In the genomic region with DNA sequence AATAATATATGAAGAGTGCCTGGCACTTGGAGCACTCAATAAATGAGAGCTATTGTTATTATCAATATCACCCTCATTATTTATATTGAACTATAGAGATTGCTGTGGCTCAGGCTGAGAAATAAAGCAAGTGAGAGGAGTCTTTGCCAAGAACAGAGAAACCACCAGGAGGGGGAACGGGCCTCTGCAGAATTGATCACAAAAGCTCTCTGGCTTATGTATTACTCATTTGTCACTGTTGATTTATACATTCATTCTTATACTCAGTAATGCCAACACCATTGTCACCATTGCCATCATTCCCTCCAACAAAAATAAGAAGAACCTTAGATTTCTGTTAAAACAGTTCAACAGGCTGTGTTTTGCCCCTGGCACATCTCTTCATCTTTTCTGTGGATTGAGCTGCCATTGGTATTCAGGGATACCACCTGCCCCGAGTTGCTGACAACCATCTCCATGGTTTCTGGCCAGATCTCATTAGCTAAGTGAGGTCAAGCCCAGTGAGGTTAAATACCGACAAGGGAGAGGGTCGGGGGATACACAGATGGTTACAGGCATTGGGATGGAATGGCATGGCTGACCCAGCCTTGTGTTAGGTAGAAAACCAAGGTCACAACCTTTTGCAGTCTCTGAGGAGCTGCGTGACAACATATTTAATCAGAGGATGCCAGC, we compare ENCODE assay signal across 17 cellular contexts. TPM values are rescaled to one million over a fixed set of nuclear protein-coding genes. Genes with fewer than 3 reads are reported as not detected.
A peak's percentile ranks its signal among the peaks of the same experiment; 100 is the strongest.
DNase-seq lines count a peak whose midpoint lies in the region; ATAC-seq, FAIRE-seq and TF ChIP-seq lines count a peak whose summit lies in the region.
"Had no signal": no experiment of that assay in that cellular context is flagged by ENCODE, and none has a peak within 500 bp of the region (broad histone marks: within the 10 kb centered on the region; RNA-seq: fewer than 3 reads in every experiment).

No MANE protein-coding gene starts in this region.

- peak; percentile 62 for ATAC-seq in activated CD8-positive, alpha-beta T cell treated with anti-CD3 and anti-CD28 coated beads for 36 hours
- no peak for ATAC-seq in naive thymus-derived CD4-positive, alpha-beta T cell
- ATAC-seq in GM18861 (IDR thresholded peaks at IDR 0.05; ENCODE audit: unreplicated experiment), result no peak
- ATAC-seq: WTC11 had no signal

- peak overlapping the region in 4 of 7 donors; percentile 37 to 61 (median 52) for H3K27ac Mint-ChIP-seq in CD14-positive monocyte
- H3K27ac Mint-ChIP-seq in activated CD8-positive, alpha-beta T cell treated with anti-CD3 and anti-CD28 coated beads for 36 hours, result peak overlapping the region; percentile 85
- H3K27ac Mint-ChIP-seq in naive thymus-derived CD4-positive, alpha-beta T cell, result peak overlapping the region in 4 of 9 donors; percentile 87 to 91 (median 88)
- H3K27ac Mint-ChIP-seq: mesothelial cell of epicardium, WTC11 had no signal

- H3K27me3 Mint-ChIP-seq in CD14-positive monocyte (ENCODE audit: low read depth in 3 of 3), result peaks cover 0 to 7% (median 1%) of the 10 kb centered on the region in 3 donors
- no peaks in the 10 kb centered on the region for H3K27me3 Mint-ChIP-seq in activated CD8-positive, alpha-beta T cell treated with anti-CD3 and anti-CD28 coated beads for 36 hours
- no peaks in the 10 kb centered on the region for H3K27me3 Mint-ChIP-seq in naive thymus-derived CD4-positive, alpha-beta T cell

- H3K9me3 Mint-ChIP-seq in CD14-positive monocyte, result peaks cover 0 to 2% (median 0%) of the 10 kb centered on the region in 7 donors
- H3K9me3 Mint-ChIP-seq in activated CD8-positive, alpha-beta T cell treated with anti-CD3 and anti-CD28 coated beads for 36 hours, result no peaks in the 10 kb centered on the region
- peaks cover 0 to 1% (median 0%) of the 10 kb centered on the region in 11 donors for H3K9me3 Mint-ChIP-seq in naive thymus-derived CD4-positive, alpha-beta T cell
- H3K9me3 Mint-ChIP-seq: mesothelial cell of epicardium, WTC11 had no signal

- POLR2A ChIA-PET in activated CD8-positive, alpha-beta T cell treated with anti-CD3 and anti-CD28 coated beads for 36 hours (lab: Charles Lee), result interaction anchor here (0.7 to 9.8 kb wide), 10 partner anchors 9 to 95 kb away, joined by 3 to 163 read pairs (median 4); a partner anchor contains a TSS
- POLR2A ChIA-PET in naive thymus-derived CD4-positive, alpha-beta T cell (lab: Charles Lee), result interaction anchor here (0.6 to 5.5 kb wide), 3 partner anchors 13 to 121 kb away, joined by 3 to 44 read pairs (median 9); a partner anchor contains a TSS

- H3K27ac ChIP-seq in naive thymus-derived CD4-positive, alpha-beta T cell (ENCODE audit: low read depth, low read length), result no peak overlapping the region
- H3K27ac ChIP-seq: C4-2B, testis had no signal

- DNase-seq in CD14-positive monocyte (ENCODE audit: low spot score) (no peak), GM19239 (ENCODE audit: insufficient read length, low spot score) (no peak), HT-29 (ENCODE audit: low spot score) (no peak), HuH-7.5 (ENCODE audit: low spot score) (no peak), occipital lobe (lab: John Stamatoyannopoulos, UW) (no peak)
- peak; percentile 86 for DNase-seq in activated CD8-positive, alpha-beta T cell treated with anti-CD3 and anti-CD28 coated beads for 36 hours
- DNase-seq in naive thymus-derived CD4-positive, alpha-beta T cell, result peak in 1 of 9 donors; percentile 42
- DNase-seq: anterior cingulate cortex, NCI-H146, NCI-H748 treated with DMSO at 0.1 percent for 48 hours, SIG-M5 had no signal

- no peak for TF ChIP-seq CTCF in CD14-positive monocyte (IDR thresholded peaks at IDR 0.05)
- no peak for TF ChIP-seq CTCF in activated CD8-positive, alpha-beta T cell treated with anti-CD3 and anti-CD28 coated beads for 36 hours (IDR thresholded peaks at IDR 0.05)

- H3K36me3 ChIP-seq in naive thymus-derived CD4-positive, alpha-beta T cell (ENCODE audit: control insufficient read depth in 2 of 3, insufficient read depth in 3 of 3, low read length in 3 of 3), result no peaks in the 10 kb centered on the region

- intact Hi-C loops in CD14-positive monocyte (cut with micrococcal nuclease), result no loop called here
- intact Hi-C loops in activated CD8-positive, alpha-beta T cell treated with anti-CD3 and anti-CD28 coated beads for 36 hours (cut with micrococcal nuclease), result no loop called here
- intact Hi-C loops in naive thymus-derived CD4-positive, alpha-beta T cell (cut with micrococcal nuclease), result loop anchor here (1.0 to 5.0 kb wide), 3 partner anchors 9 to 63 kb away; no protein-coding TSS in a partner anchor

- peak; percentile 52 for FAIRE-seq in GM19239 (lab: Jason Lieb, UNC)
- FAIRE-seq: G401.6 had no signal

- CTCF ChIA-PET in activated CD8-positive, alpha-beta T cell treated with anti-CD3 and anti-CD28 coated beads for 36 hours (lab: Charles Lee), result interaction anchor here (0.9 to 7.9 kb wide), 12 partner anchors 10 to 137 kb away, joined by 3 to 93 read pairs (median 6); a partner anchor contains a TSS
- CTCF ChIA-PET in naive thymus-derived CD4-positive, alpha-beta T cell (lab: Charles Lee), result interaction anchor here (1.0 to 3.6 kb wide), 3 partner anchors 20 to 68 kb away, joined by 4 to 28 read pairs (median 5); a partner anchor contains a TSS

- H3K9me3 ChIP-seq in naive thymus-derived CD4-positive, alpha-beta T cell (ENCODE audit: control insufficient read depth in 2 of 3, low read length in 3 of 3), result no peaks in the 10 kb centered on the region
- H3K9me3 ChIP-seq: testis had no signal

- peaks cover 91% of the 10 kb centered on the region for H3K4me1 Mint-ChIP-seq in CD14-positive monocyte
- H3K4me1 Mint-ChIP-seq in activated CD8-positive, alpha-beta T cell treated with anti-CD3 and anti-CD28 coated beads for 36 hours (ENCODE audit: low read depth), result peaks cover 80% of the 10 kb centered on the region
- H3K4me1 Mint-ChIP-seq in naive thymus-derived CD4-positive, alpha-beta T cell, result peaks cover 62 to 88% (median 73%) of the 10 kb centered on the region in 7 donors

- no peaks in the 10 kb centered on the region for H3K27me3 ChIP-seq in naive thymus-derived CD4-positive, alpha-beta T cell (ENCODE audit: control insufficient read depth in 2 of 2, insufficient read depth in 2 of 2, low read length in 2 of 2)
- H3K27me3 ChIP-seq: testis had no signal

- H3K4me3 Mint-ChIP-seq in CD14-positive monocyte, result no peak overlapping the region
- peak overlapping the region; percentile 50 for H3K4me3 Mint-ChIP-seq in activated CD8-positive, alpha-beta T cell treated with anti-CD3 and anti-CD28 coated beads for 36 hours
- peak overlapping the region in 4 of 10 donors; percentile 69 to 81 (median 74) for H3K4me3 Mint-ChIP-seq in naive thymus-derived CD4-positive, alpha-beta T cell
- H3K4me3 Mint-ChIP-seq: mesothelial cell of epicardium, WTC11 had no signal

- peaks cover 62 to 66% of the 10 kb centered on the region in 2 donors for H3K4me1 ChIP-seq in naive thymus-derived CD4-positive, alpha-beta T cell (ENCODE audit: control insufficient read depth in 2 of 2, insufficient read depth in 2 of 2, low read length in 2 of 2)

- peaks cover 0 to 3% of the 10 kb centered on the region in 2 donors for H3K36me3 Mint-ChIP-seq in CD14-positive monocyte
- no peaks in the 10 kb centered on the region for H3K36me3 Mint-ChIP-seq in activated CD8-positive, alpha-beta T cell treated with anti-CD3 and anti-CD28 coated beads for 36 hours (ENCODE audit: low read depth)
- H3K36me3 Mint-ChIP-seq in naive thymus-derived CD4-positive, alpha-beta T cell, result peaks cover 0 to 4% (median 0%) of the 10 kb centered on the region in 5 donors
- H3K36me3 Mint-ChIP-seq: mesothelial cell of epicardium, WTC11 had no signal

- peak overlapping the region; percentile 34 for H3K4me3 ChIP-seq in naive thymus-derived CD4-positive, alpha-beta T cell (ENCODE audit: low read length)
- H3K4me3 ChIP-seq: testis had no signal

RNA-seq across cellular contexts. Expression of a gene that starts 21.8 kb away (rescaled TPM):
- polyA plus RNA-seq in CD14-positive monocyte, result 1 to 10 TPM; 7.3 to 8.1 TPM
- total RNA-seq in activated CD8-positive, alpha-beta T cell treated with anti-CD3 and anti-CD28 coated beads for 36 hours, result 10 to 100 TPM; 32.7 to 42.6 TPM
- total RNA-seq in naive thymus-derived CD4-positive, alpha-beta T cell, result 100 to 1,000 TPM in 4 of 5 experiments, 10 to 100 TPM in 1; 80.8 to 114 (median 112) TPM
- polyA plus RNA-seq in naive thymus-derived CD4-positive, alpha-beta T cell, result 10 to 100 TPM; 11.2 to 12.2 TPM
- 10.9 and 11.8 TPM in 2 replicates for total RNA-seq in HT-29 (2014; rRNA removed; shearing (Covaris generic))
- 191 TPM for total RNA-seq in occipital lobe

Comparison
In these comparisons a context has a peak if more than half of its experiments do, and no peak if none do; other contexts are left out.
1. intact Hi-C loops: an anchor here in naive thymus-derived CD4-positive, alpha-beta T cell (1.0 to 5.0 kb wide); none called in CD14-positive monocyte and activated CD8-positive, alpha-beta T cell treated with anti-CD3 and anti-CD28 coated beads for 36 hours.